ENCODE assay signal across 28 cellular contexts in genomic region chr1:229952670-229953520, GRCh38.
DNase-seq lines count a peak whose midpoint lies in the region; ATAC-seq, FAIRE-seq and TF ChIP-seq lines count a peak whose summit lies in the region.
"Had no signal": no experiment of that assay in that cellular context is flagged by ENCODE, and none has a peak within 500 bp of the region (broad histone marks: within the 10 kb centered on the region; RNA-seq: fewer than 3 reads in every experiment).

No MANE protein-coding gene starts in this region.

- H3K27me3 ChIP-seq in astrocyte (ENCODE audit: insufficient read depth, low read length) = no peaks in the 10 kb centered on the region
- no peaks in the 10 kb centered on the region for H3K27me3 ChIP-seq in smooth muscle cell (ENCODE audit: low read depth)
- H3K27me3 ChIP-seq: upper lobe of left lung had no signal

- H3K27ac ChIP-seq in astrocyte (ENCODE audit: low read depth, low read length) (no peak overlapping the region), smooth muscle cell (ENCODE audit: low read depth) (peak overlapping the region; percentile 25)
- H3K27ac ChIP-seq: 22Rv1, cardiac muscle cell, SK-N-MC, upper lobe of left lung, WERI-Rb-1 had no signal

- H3K4me3 ChIP-seq in astrocyte (ENCODE audit: insufficient read depth, low read depth, low read length) = no peak overlapping the region
- no peak overlapping the region for H3K4me3 ChIP-seq in smooth muscle cell
- H3K4me3 ChIP-seq: cardiac muscle cell, SK-N-MC, upper lobe of left lung had no signal

- DNase-seq in activated naive CD8-positive, alpha-beta T cell treated with anti-CD3 and anti-CD28 coated beads, Interleukin-2, amount 10 ng/mL, durations not matched to agents 7 days and 5 days = no peak
- DNase-seq in activated naive CD8-positive, alpha-beta T cell treated with anti-CD3 and anti-CD28 coated beads for 36 hours = no peak
- DNase-seq in astrocyte (ENCODE audit: low read depth) = peak; percentile 28
- DNase-seq in fibroblast of peridontal ligament (ENCODE audit: extremely low read depth) = peak; percentile 12
- no peak for DNase-seq in smooth muscle cell (lab: John Stamatoyannopoulos, UW; ENCODE audit: unreplicated experiment)
- no peak for DNase-seq in GDM1 (lab: John Stamatoyannopoulos, UW)
- no peak for DNase-seq in COLO668 (lab: John Stamatoyannopoulos, UW; ENCODE audit: unreplicated experiment)
- no peak for DNase-seq in stimulated activated CD4-positive, alpha-beta T cell treated with anti-CD3 and anti-CD28 coated beads, Interleukin-2, amount 100 ng/mL, for 48 hours
- DNase-seq: activated CD4-positive, alpha-beta T cell treated with anti-CD3 and anti-CD28 coated beads, Interleukin-2, amount 50 U/mL, for 1 hour; dermis blood vessel endothelial cell; DMS79; HFFc6; KBM-7; naive B cell; NCI-H1048; NCI-H1930; occipital lobe; retina; stimulated activated CD4-positive, alpha-beta T cell treated with anti-CD3 and anti-CD28 coated beads, Interleukin-15, amount 100 ng/mL, for 24 hours; stimulated activated CD8-positive, alpha-beta memory T cell treated with anti-CD3 and anti-CD28 coated beads, Interleukin-4, amount 100 ng/mL, for 48 hours; upper lobe of left lung; WERI-Rb-1 had no signal

- H3K36me3 ChIP-seq in astrocyte (ENCODE audit: insufficient read depth, low read length) (no peaks in the 10 kb centered on the region), smooth muscle cell (ENCODE audit: low read depth) (no peaks in the 10 kb centered on the region)
- H3K36me3 ChIP-seq: cardiac muscle cell, upper lobe of left lung, WERI-Rb-1 had no signal

- no peaks in the 10 kb centered on the region for H3F3A ChIP-seq in smooth muscle cell (ENCODE audit: low read depth)

- no peaks in the 10 kb centered on the region for H3K4me1 ChIP-seq in astrocyte (ENCODE audit: insufficient read depth, low read length)
- H3K4me1 ChIP-seq in smooth muscle cell (ENCODE audit: low read depth) = no peaks in the 10 kb centered on the region
- H3K4me1 ChIP-seq: upper lobe of left lung had no signal

- H3K9me3 ChIP-seq in astrocyte (ENCODE audit: insufficient read depth, low read depth, low read length) (no peaks in the 10 kb centered on the region), smooth muscle cell (replicated peaks; ENCODE audit: low read depth) (no peaks in the 10 kb centered on the region)
- H3K9me3 ChIP-seq: upper lobe of left lung had no signal

- no peaks in the 10 kb centered on the region for H4K20me1 ChIP-seq in astrocyte (ENCODE audit: insufficient read depth, low read length)
- H4K20me1 ChIP-seq in smooth muscle cell (ENCODE audit: low read depth) = no peaks in the 10 kb centered on the region

- peaks cover 5% of the 10 kb centered on the region for H3K4me1 Mint-ChIP-seq in activated naive CD8-positive, alpha-beta T cell treated with anti-CD3 and anti-CD28 coated beads, Interleukin-2, amount 10 ng/mL, durations not matched to agents 7 days and 5 days
- peaks cover 9% of the 10 kb centered on the region for H3K4me1 Mint-ChIP-seq in activated naive CD8-positive, alpha-beta T cell treated with anti-CD3 and anti-CD28 coated beads for 36 hours
- H3K4me1 Mint-ChIP-seq in astrocyte (ENCODE audit: low read depth, unreplicated experiment) = peaks cover 24% of the 10 kb centered on the region
- H3K4me1 Mint-ChIP-seq: memory B cell had no signal

- H3K4me2 ChIP-seq in astrocyte (ENCODE audit: low read length) = no peak overlapping the region
- peak overlapping the region; percentile 58 for H3K4me2 ChIP-seq in smooth muscle cell

- no peak overlapping the region for H3K27ac Mint-ChIP-seq in activated naive CD8-positive, alpha-beta T cell treated with anti-CD3 and anti-CD28 coated beads, Interleukin-2, amount 10 ng/mL, durations not matched to agents 7 days and 5 days
- H3K27ac Mint-ChIP-seq in activated naive CD8-positive, alpha-beta T cell treated with anti-CD3 and anti-CD28 coated beads for 36 hours = no peak overlapping the region
- H3K27ac Mint-ChIP-seq in astrocyte (ENCODE audit: unreplicated experiment) = peak overlapping the region; percentile 75
- H3K27ac Mint-ChIP-seq: activated naive CD8-positive, alpha-beta T cell; HFFc6; memory B cell had no signal

- WGBS in smooth muscle cell (ENCODE audit: low lambda C conversion rate) = 66% methylated on average over 4 of the region's 4 CpGs

- no peak for TF ChIP-seq CTCF in astrocyte (IDR thresholded peaks at IDR 0.05; ENCODE audit: insufficient read depth, low read depth, low read length)
- no peak for TF ChIP-seq CTCF in smooth muscle cell (IDR thresholded peaks at IDR 0.05; ENCODE audit: borderline replicate concordance, insufficient read depth, poor library complexity, severe bottlenecking)

- H3K4me3 Mint-ChIP-seq in activated naive CD8-positive, alpha-beta T cell treated with anti-CD3 and anti-CD28 coated beads, Interleukin-2, amount 10 ng/mL, durations not matched to agents 7 days and 5 days = peak overlapping the region; percentile 22
- H3K4me3 Mint-ChIP-seq in activated naive CD8-positive, alpha-beta T cell treated with anti-CD3 and anti-CD28 coated beads for 36 hours = no peak overlapping the region
- peak overlapping the region; percentile 35 for H3K4me3 Mint-ChIP-seq in astrocyte (ENCODE audit: unreplicated experiment)
- H3K4me3 Mint-ChIP-seq: activated naive CD8-positive, alpha-beta T cell; HFFc6; memory B cell had no signal

- H3K27me3 Mint-ChIP-seq in activated naive CD8-positive, alpha-beta T cell treated with anti-CD3 and anti-CD28 coated beads, Interleukin-2, amount 10 ng/mL, durations not matched to agents 7 days and 5 days = peaks cover 13% of the 10 kb centered on the region
- H3K27me3 Mint-ChIP-seq in activated naive CD8-positive, alpha-beta T cell treated with anti-CD3 and anti-CD28 coated beads for 36 hours = no peaks in the 10 kb centered on the region
- H3K27me3 Mint-ChIP-seq in astrocyte (ENCODE audit: low read depth, unreplicated experiment) = peaks cover 2% of the 10 kb centered on the region

- FAIRE-seq in astrocyte (lab: Jason Lieb, UNC) = no peak
- FAIRE-seq: GM19239 had no signal

- no peak overlapping the region for H3K9ac ChIP-seq in astrocyte (ENCODE audit: low read length)
- H3K9ac ChIP-seq in smooth muscle cell (ENCODE audit: low read depth) = no peak overlapping the region

- H2AFZ ChIP-seq in astrocyte (ENCODE audit: low read depth, low read length) (no peak overlapping the region), smooth muscle cell (ENCODE audit: low read depth) (peak overlapping the region; percentile 39)

- H3K36me3 Mint-ChIP-seq in activated naive CD8-positive, alpha-beta T cell treated with anti-CD3 and anti-CD28 coated beads, Interleukin-2, amount 10 ng/mL, durations not matched to agents 7 days and 5 days = no peaks in the 10 kb centered on the region
- H3K36me3 Mint-ChIP-seq in activated naive CD8-positive, alpha-beta T cell treated with anti-CD3 and anti-CD28 coated beads for 36 hours = peaks cover 3% of the 10 kb centered on the region
- no peaks in the 10 kb centered on the region for H3K36me3 Mint-ChIP-seq in astrocyte (ENCODE audit: low read depth, unreplicated experiment)
- H3K36me3 Mint-ChIP-seq: memory B cell, naive B cell had no signal

- peaks cover 6% of the 10 kb centered on the region for H3K9me3 Mint-ChIP-seq in activated naive CD8-positive, alpha-beta T cell treated with anti-CD3 and anti-CD28 coated beads, Interleukin-2, amount 10 ng/mL, durations not matched to agents 7 days and 5 days
- H3K9me3 Mint-ChIP-seq in activated naive CD8-positive, alpha-beta T cell treated with anti-CD3 and anti-CD28 coated beads for 36 hours = peaks cover 6% of the 10 kb centered on the region
- H3K9me3 Mint-ChIP-seq in astrocyte (ENCODE audit: unreplicated experiment) = peaks cover 3% of the 10 kb centered on the region
- H3K9me3 Mint-ChIP-seq: HFFc6, memory B cell had no signal

- no peak for ATAC-seq in activated naive CD8-positive, alpha-beta T cell treated with anti-CD3 and anti-CD28 coated beads, Interleukin-2, amount 10 ng/mL, durations not matched to agents 7 days and 5 days (ENCODE audit: low read depth)

- POLR2A ChIA-PET in activated naive CD8-positive, alpha-beta T cell treated with anti-CD3 and anti-CD28 coated beads, Interleukin-2, amount 10 ng/mL, durations not matched to agents 7 days and 5 days (lab: Charles Lee) = no interaction called here

- H3K79me2 ChIP-seq in astrocyte (ENCODE audit: insufficient read depth, low read length) (no peaks in the 10 kb centered on the region), smooth muscle cell (ENCODE audit: low read depth) (no peaks in the 10 kb centered on the region)

Comparison
In these comparisons a context has a peak if more than half of its experiments do, and no peak if none do; other contexts are left out.
1. DNase-seq: peak in astrocyte (single experiment) and fibroblast of peridontal ligament (single experiment); none in activated naive CD8-positive, alpha-beta T cell treated with anti-CD3 and anti-CD28 coated beads, Interleukin-2, amount 10 ng/mL, durations not matched to agents 7 days and 5 days (single experiment), activated naive CD8-positive, alpha-beta T cell treated with anti-CD3 and anti-CD28 coated beads for 36 hours (single experiment), smooth muscle cell (single experiment), GDM1 (single experiment), COLO668 (single experiment) and stimulated activated CD4-positive, alpha-beta T cell treated with anti-CD3 and anti-CD28 coated beads, Interleukin-2, amount 100 ng/mL, for 48 hours (0 of 2).